In genomic region chr9:113588242-113588810, GRCh38 we compare ENCODE assay signal across 11 cellular contexts.
DNase-seq lines count a peak whose midpoint lies in the region; ATAC-seq, FAIRE-seq and TF ChIP-seq lines count a peak whose summit lies in the region.
"Had no signal": no experiment of that assay in that cellular context is flagged by ENCODE, and none has a peak within 500 bp of the region (broad histone marks: within the 10 kb centered on the region; RNA-seq: fewer than 3 reads in every experiment).

No MANE protein-coding gene starts in this region.

- POLR2A ChIA-PET in endothelial cell of umbilical vein (lab: Charles Lee) (interaction anchor here (0.6 to 1.5 kb wide), 4 partner anchors 39 to 178 kb away, joined by 3 to 5 read pairs (median 4); partner anchors contain the start of genes C9orf43 and POLE3), HEK293T (lab: Yijun Ruan, JAX) (interaction anchor here (0.6 to 2.0 kb wide), 4 partner anchors 10 to 314 kb away, joined by 3 to 6 read pairs (median 4); partner anchors contain the start of genes C9orf43, CDC26 and POLE3)

- H3K4me1 Mint-ChIP-seq in stimulated activated naive CD8-positive, alpha-beta T cell treated with anti-CD3 and anti-CD28 coated beads, Interleukin-15, Interleukin-2, amounts not matched to agents 100 ng/mL and 50 ng/mL, for 24 hours (ENCODE audit: low read depth), result peaks cover 76% of the 10 kb centered on the region
- peaks cover 46% of the 10 kb centered on the region for H3K4me1 Mint-ChIP-seq in neural progenitor cell

- no peaks in the 10 kb centered on the region for H3K27me3 Mint-ChIP-seq in stimulated activated naive CD8-positive, alpha-beta T cell treated with anti-CD3 and anti-CD28 coated beads, Interleukin-15, Interleukin-2, amounts not matched to agents 100 ng/mL and 50 ng/mL, for 24 hours
- peaks cover 2% of the 10 kb centered on the region for H3K27me3 Mint-ChIP-seq in neural progenitor cell (ENCODE audit: insufficient read depth, low read depth)

- H4K20me1 ChIP-seq in endothelial cell of umbilical vein (replicated peaks; ENCODE audit: control insufficient read depth, extremely low read depth, insufficient read depth, low read length) (no peaks in the 10 kb centered on the region), neural progenitor cell (ENCODE audit: low read depth) (no peaks in the 10 kb centered on the region)

- CTCF ChIA-PET in endothelial cell of umbilical vein (lab: Charles Lee), result interaction anchor here (0.8 to 18.1 kb wide), 19 partner anchors 9 to 314 kb away, joined by 3 to 1173 read pairs (median 5); partner anchors contain the start of genes ALAD, C9orf43, CDC26 and POLE3
- CTCF ChIA-PET in HEK293T (lab: Yijun Ruan, JAX), result interaction anchor here (0.7 to 10.5 kb wide), 6 partner anchors 9 to 314 kb away, joined by 3 to 200 read pairs (median 9); partner anchors contain the start of genes CDC26 and PRPF4

- dilution Hi-C loops in endothelial cell of umbilical vein (cut with MboI; ENCODE audit: extremely low pct_ligation_motif_present, low sequenced_read_pairs), result no loop called here

- H3K27ac ChIP-seq in endothelial cell of umbilical vein (ENCODE audit: insufficient read depth, low read depth, low read length), result peak overlapping the region; percentile 79
- H3K27ac ChIP-seq in neural progenitor cell, result no peak overlapping the region
- H3K27ac ChIP-seq in upper lobe of right lung, result peak overlapping the region; percentile 70
- no peak overlapping the region for H3K27ac ChIP-seq in breast epithelium
- H3K27ac ChIP-seq: GM23248 had no signal

- H3K9me3 ChIP-seq in endothelial cell of umbilical vein (replicated peaks; ENCODE audit: control insufficient read depth, insufficient read depth, low read length) (no peaks in the 10 kb centered on the region), neural progenitor cell (ENCODE audit: low read depth) (no peaks in the 10 kb centered on the region), upper lobe of right lung (no peaks in the 10 kb centered on the region), breast epithelium (no peaks in the 10 kb centered on the region)
- H3K9me3 ChIP-seq: right lobe of liver had no signal

- H3K9ac ChIP-seq in endothelial cell of umbilical vein (replicated peaks; ENCODE audit: extremely low read depth, insufficient read depth, low read length), result peak overlapping the region; percentile 27
- no peak overlapping the region for H3K9ac ChIP-seq in neural progenitor cell
- H3K9ac ChIP-seq: GM23248 had no signal

- no peak for ATAC-seq in stimulated activated naive CD8-positive, alpha-beta T cell treated with anti-CD3 and anti-CD28 coated beads, Interleukin-15, Interleukin-2, amounts not matched to agents 100 U/mL and 50 U/mL, for 24 hours
- no peak for ATAC-seq in upper lobe of right lung

- H3K9me3 Mint-ChIP-seq in stimulated activated naive CD8-positive, alpha-beta T cell treated with anti-CD3 and anti-CD28 coated beads, Interleukin-15, Interleukin-2, amounts not matched to agents 100 ng/mL and 50 ng/mL, for 24 hours, result no peaks in the 10 kb centered on the region
- H3K9me3 Mint-ChIP-seq in neural progenitor cell, result no peaks in the 10 kb centered on the region

- intact Hi-C loops in endothelial cell of umbilical vein (cut with micrococcal nuclease), result loop anchor here (2.0 kb wide), 4 partner anchors 40 to 280 kb away; no protein-coding TSS in a partner anchor
- intact Hi-C loops in upper lobe of right lung (cut with DNase I), result loop anchor here (5.0 kb wide), 1 partner anchor 141 kb away; no protein-coding TSS in a partner anchor
- intact Hi-C loops in breast epithelium (cut with DNase I; ENCODE audit: low total_unique reads), result no loop called here

- DNase-seq in stimulated activated naive CD8-positive, alpha-beta T cell treated with anti-CD3 and anti-CD28 coated beads, Interleukin-15, Interleukin-2, amounts not matched to agents 100 U/mL and 50 U/mL, for 24 hours, result no peak
- peak; percentile 91 for DNase-seq in endothelial cell of umbilical vein (ENCODE audit: low read depth, low spot score)
- no peak for DNase-seq in neural progenitor cell (ENCODE audit: low spot score)
- no peak for DNase-seq in upper lobe of right lung
- DNase-seq in NCI-H1092 (lab: John Stamatoyannopoulos, UW), result no peak
- no peak for DNase-seq in breast epithelium (ENCODE audit: low spot score in 2 of 2)
- no peak for DNase-seq in HEK293T (ENCODE audit: extremely low spot score)
- DNase-seq: GM23248 had no signal

- peaks cover 7% of the 10 kb centered on the region for H3K79me2 ChIP-seq in endothelial cell of umbilical vein (ENCODE audit: control insufficient read depth, insufficient read depth, low read length)
- H3K79me2 ChIP-seq in neural progenitor cell (ENCODE audit: low read depth), result no peaks in the 10 kb centered on the region

- TF ChIP-seq CTCF in endothelial cell of umbilical vein (IDR thresholded peaks at IDR 0.05; ENCODE audit: extremely low read depth in 1 of 2, insufficient read depth in 1 of 2, low read depth in 1 of 2, low read length in 2 of 2), result no peak
- no peak for TF ChIP-seq CTCF in neural progenitor cell (IDR thresholded peaks at IDR 0.05)
- TF ChIP-seq CTCF in upper lobe of right lung (IDR thresholded peaks at IDR 0.05), result no peak
- no peak for TF ChIP-seq CTCF in breast epithelium (IDR thresholded peaks at IDR 0.05)

- no peaks in the 10 kb centered on the region for H3K27me3 ChIP-seq in endothelial cell of umbilical vein (ENCODE audit: control insufficient read depth in 2 of 2, insufficient read depth in 2 of 2, low read length in 2 of 2)
- no peaks in the 10 kb centered on the region for H3K27me3 ChIP-seq in neural progenitor cell
- H3K27me3 ChIP-seq in upper lobe of right lung, result no peaks in the 10 kb centered on the region
- no peaks in the 10 kb centered on the region for H3K27me3 ChIP-seq in breast epithelium
- H3K27me3 ChIP-seq: right lobe of liver had no signal

- no peak for TF ChIP-seq POLR2A in endothelial cell of umbilical vein (IDR thresholded peaks at IDR 0.05; ENCODE audit: low read depth, low read length)
- TF ChIP-seq POLR2A in breast epithelium (IDR thresholded peaks at IDR 0.05), result no peak

- H3K4me2 ChIP-seq in endothelial cell of umbilical vein (ENCODE audit: insufficient read depth, low read length), result peak overlapping the region; percentile 2
- no peak overlapping the region for H3K4me2 ChIP-seq in neural progenitor cell

- H3K4me3 ChIP-seq in endothelial cell of umbilical vein (replicated peaks in 1 of 3; ENCODE audit: insufficient read depth in 1 of 3, low read depth in 1 of 3, low read length in 3 of 3) (no peak overlapping the region), neural progenitor cell (no peak overlapping the region), upper lobe of right lung (no peak overlapping the region), breast epithelium (no peak overlapping the region)
- H3K4me3 ChIP-seq: GM23248, right lobe of liver had no signal

- no peak overlapping the region for H3K4me3 Mint-ChIP-seq in stimulated activated naive CD8-positive, alpha-beta T cell treated with anti-CD3 and anti-CD28 coated beads, Interleukin-15, Interleukin-2, amounts not matched to agents 100 ng/mL and 50 ng/mL, for 24 hours
- H3K4me3 Mint-ChIP-seq in neural progenitor cell, result no peak overlapping the region

- no TSS peak for BruUV-seq in endothelial cell of umbilical vein (replicated peaks; lab: Mats Ljungman, UMichigan)

- H3K36me3 Mint-ChIP-seq in stimulated activated naive CD8-positive, alpha-beta T cell treated with anti-CD3 and anti-CD28 coated beads, Interleukin-15, Interleukin-2, amounts not matched to agents 100 ng/mL and 50 ng/mL, for 24 hours (ENCODE audit: low read depth), result peaks cover 48% of the 10 kb centered on the region
- peaks cover 5% of the 10 kb centered on the region for H3K36me3 Mint-ChIP-seq in neural progenitor cell

- H3F3A ChIP-seq in neural progenitor cell (ENCODE audit: low read depth), result peaks cover 6% of the 10 kb centered on the region

- H2AFZ ChIP-seq in endothelial cell of umbilical vein (ENCODE audit: low read depth, low read length) (no peak overlapping the region), neural progenitor cell (replicated peaks) (no peak overlapping the region)
- H2AFZ ChIP-seq: GM23248 had no signal

- peak; percentile 71 for FAIRE-seq in endothelial cell of umbilical vein (lab: Jason Lieb, UNC)
- FAIRE-seq: keratinocyte had no signal

- H3K36me3 ChIP-seq in endothelial cell of umbilical vein (ENCODE audit: control insufficient read depth in 2 of 2, extremely low read depth in 1 of 2, insufficient read depth in 2 of 2, low read length in 2 of 2), result peaks cover 5 to 34% of the 10 kb centered on the region in 2 experiments
- H3K36me3 ChIP-seq in neural progenitor cell, result no peaks in the 10 kb centered on the region
- peaks cover 36% of the 10 kb centered on the region for H3K36me3 ChIP-seq in upper lobe of right lung
- H3K36me3 ChIP-seq in breast epithelium, result no peaks in the 10 kb centered on the region

- H3K4me1 ChIP-seq in endothelial cell of umbilical vein (ENCODE audit: control insufficient read depth, extremely low read depth, insufficient read depth, low read length) (peaks cover 55% of the 10 kb centered on the region), neural progenitor cell (peaks cover 16% of the 10 kb centered on the region), upper lobe of right lung (peaks cover 55% of the 10 kb centered on the region), breast epithelium (peaks cover 5 to 9% of the 10 kb centered on the region in 2 donors)

- no peaks in the 10 kb centered on the region for H3K9me1 ChIP-seq in endothelial cell of umbilical vein (replicated peaks; ENCODE audit: control insufficient read depth, extremely low read depth, insufficient read depth, low read length)

- H3K27ac Mint-ChIP-seq in stimulated activated naive CD8-positive, alpha-beta T cell treated with anti-CD3 and anti-CD28 coated beads, Interleukin-15, Interleukin-2, amounts not matched to agents 100 ng/mL and 50 ng/mL, for 24 hours, result peak overlapping the region; percentile 57
- peak overlapping the region; percentile 86 for H3K27ac Mint-ChIP-seq in neural progenitor cell

TF ChIP-seq in endothelial cell of umbilical vein, 7 proteins besides CTCF, POLR2A, EP300 and RAD21:
- TF ChIP-seq POLR2AphosphoS5 (IDR thresholded peaks at IDR 0.05; ENCODE audit: insufficient read depth, low read depth, low read length) (no peak), MAX (IDR thresholded peaks at IDR 0.05; ENCODE audit: insufficient read depth, insufficient read length) (no peak), MYC (IDR thresholded peaks at IDR 0.05; ENCODE audit: low read depth, low read length) (no peak)
TF ChIP-seq in endothelial cell of umbilical vein: peak in this region for 0.

TF ChIP-seq in HEK293T, 16 proteins besides CTCF, POLR2A, EP300 and RAD21:
- TF ChIP-seq SP1 (IDR thresholded peaks at IDR 0.05), result no peak
- no peak for TF ChIP-seq CTBP1 (IDR thresholded peaks at IDR 0.05; ENCODE audit: borderline replicate concordance)
- TF ChIP-seq L3MBTL2 (conservative IDR thresholded peaks at IDR 0.05), result no peak
- no peak for TF ChIP-seq LEF1 (IDR thresholded peaks at IDR 0.05; ENCODE audit: borderline replicate concordance)
- no peak for TF ChIP-seq SUZ12 (IDR thresholded peaks at IDR 0.05)
- TF ChIP-seq TARDBP (IDR thresholded peaks at IDR 0.05), result no peak
- no peak for TF ChIP-seq ZNF384 (IDR thresholded peaks at IDR 0.05)
- TF ChIP-seq FOXM1 (IDR thresholded peaks at IDR 0.05; ENCODE audit: borderline replicate concordance), result no peak
- no peak for TF ChIP-seq NFRKB (IDR thresholded peaks at IDR 0.05)
TF ChIP-seq in HEK293T: peak in this region for 0.

Comparison
In these comparisons a context has a peak if more than half of its experiments do, and no peak if none do; other contexts are left out.
1. H3K27ac ChIP-seq: peak in endothelial cell of umbilical vein (single experiment) and upper lobe of right lung (single experiment); none in neural progenitor cell (single experiment) and breast epithelium (0 of 2).